Comparison of ENCODE assay signal across 8 cellular contexts in genomic region chr5:134223406-134224251, GRCh38. TPM values are rescaled to one million over a fixed set of nuclear protein-coding genes. Genes with fewer than 3 reads are reported as not detected.
DNase-seq lines count a peak whose midpoint lies in the region; ATAC-seq and TF ChIP-seq lines count a peak whose summit lies in the region.

No MANE protein-coding gene starts in this region.

- TF ChIP-seq CTCF in heart left ventricle (IDR thresholded peaks at IDR 0.05) (no peak), liver (IDR thresholded peaks at IDR 0.05; ENCODE audit: low read depth, low read length, missing input control) (no peak)

- H3K4me3 ChIP-seq in heart left ventricle (peak overlapping the region in 11 of 12 donors; percentile 64 to 100 (median 95)), adipocyte (ENCODE audit: low read length) (peak overlapping the region; percentile 94), liver (ENCODE audit: low read depth in 1 of 3, low read length in 3 of 3) (peak overlapping the region in 2 of 3 donors; percentile 96 to 98), urinary bladder (ENCODE audit: low read depth, low read length) (peak overlapping the region; percentile 23)

- in situ Hi-C loops in ACHN (cut with HindIII; ENCODE audit: low pct_ligation_motif_present, low pct_unique_long_range_greater_than_20kb, low sequenced_read_pairs) = no loop called here

- TF ChIP-seq RAD21 in liver (IDR thresholded peaks at IDR 0.05) = no peak

- H3K36me3 ChIP-seq in heart left ventricle = peaks cover 0 to 12% (median 3%) of the 10 kb centered on the region in 9 donors
- H3K36me3 ChIP-seq in adipocyte (ENCODE audit: control insufficient read depth, insufficient read depth, low read length, severe bottlenecking) = peaks cover 5% of the 10 kb centered on the region
- no peaks in the 10 kb centered on the region for H3K36me3 ChIP-seq in liver (ENCODE audit: control insufficient read depth in 4 of 4, insufficient read depth in 3 of 4, low read depth in 1 of 4, low read length in 3 of 4)
- H3K36me3 ChIP-seq in urinary bladder (ENCODE audit: insufficient read depth) = no peaks in the 10 kb centered on the region

- TF ChIP-seq POLR2A in heart left ventricle (IDR thresholded peaks at IDR 0.05) = no peak

- no peak for ATAC-seq in heart left ventricle
- ATAC-seq in Right ventricle myocardium inferior = no peak
- ATAC-seq in HG02870 (IDR thresholded peaks at IDR 0.05; ENCODE audit: unreplicated experiment) = no peak

- H3K27ac ChIP-seq in heart left ventricle (peak overlapping the region in 9 of 12 donors; percentile 99 to 100 (median 100)), liver (ENCODE audit: low read depth in 1 of 2, low read length in 2 of 2) (peak overlapping the region in 1 of 2 donors; percentile 98), urinary bladder (ENCODE audit: low read depth) (no peak overlapping the region)

- 17 to 25% (median 23%) methylated on average over 9 of the region's 9 CpGs for WGBS in heart left ventricle, 4 donors
- 49% methylated on average over 9 of the region's 9 CpGs for WGBS in liver
- 33% methylated on average over 9 of the region's 9 CpGs for WGBS in urinary bladder

- intact Hi-C loops in heart left ventricle (cut with DNase I) = loop anchor here in 2 of 10 donors (5.0 kb wide), 2 partner anchors 36 to 41 kb away; no protein-coding TSS in a partner anchor
- intact Hi-C loops in Right ventricle myocardium inferior (cut with DNase I) = no loop called here

- H3K9ac ChIP-seq in adipocyte (ENCODE audit: low read length) (peak overlapping the region; percentile 98), liver (ENCODE audit: low read depth in 1 of 2, low read length in 2 of 2) (peak overlapping the region; percentile 95 to 98)

- H3K4me1 ChIP-seq in heart left ventricle (peaks cover 8 to 82% (median 71%) of the 10 kb centered on the region in 12 donors), adipocyte (ENCODE audit: control insufficient read depth, insufficient read depth, low read length) (peaks cover 46% of the 10 kb centered on the region), liver (ENCODE audit: control insufficient read depth in 4 of 4, insufficient read depth in 4 of 4, low read length in 3 of 4) (peaks cover 7 to 50% (median 40%) of the 10 kb centered on the region in 4 donors), urinary bladder (ENCODE audit: insufficient read depth) (peaks cover 2% of the 10 kb centered on the region)

- DNase-seq in heart left ventricle (no peak), Right ventricle myocardium inferior (ENCODE audit: missing footprints) (no peak), adipocyte (ENCODE audit: low read depth) (peak; percentile 56), HuH-7 (ENCODE audit: low spot score) (no peak), ACHN (no peak)

- no peaks in the 10 kb centered on the region for H3K27me3 ChIP-seq in heart left ventricle
- no peaks in the 10 kb centered on the region for H3K27me3 ChIP-seq in adipocyte (replicated peaks; ENCODE audit: control insufficient read depth, insufficient read depth, low read length)
- no peaks in the 10 kb centered on the region for H3K27me3 ChIP-seq in liver (ENCODE audit: control insufficient read depth in 4 of 4, insufficient read depth in 4 of 4, low read length in 3 of 4)

- H3K9me3 ChIP-seq in heart left ventricle (no peaks in the 10 kb centered on the region), adipocyte (ENCODE audit: control insufficient read depth, low read length) (no peaks in the 10 kb centered on the region), liver (ENCODE audit: control insufficient read depth in 4 of 4, low read length in 3 of 4) (no peaks in the 10 kb centered on the region)

TF ChIP-seq in liver, 16 proteins besides CTCF, POLR2A, EP300 and RAD21:
- no peak for TF ChIP-seq JUND (IDR thresholded peaks at IDR 0.05)
- no peak for TF ChIP-seq ATF3 (IDR thresholded peaks at IDR 0.05)
- no peak for TF ChIP-seq ZBTB33 (IDR thresholded peaks at IDR 0.05)
- no peak for TF ChIP-seq MAX (IDR thresholded peaks at IDR 0.05)
- no peak for TF ChIP-seq FOXA2 (IDR thresholded peaks at IDR 0.05)
- no peak for TF ChIP-seq HNF4A (conservative IDR thresholded peaks at IDR 0.05)
- no peak for TF ChIP-seq RXRA (IDR thresholded peaks at IDR 0.05)
- TF ChIP-seq NR2F2 (IDR thresholded peaks at IDR 0.05) = no peak
TF ChIP-seq in liver: peak in this region for 0.

RNA-seq across cellular contexts. Expression of gene PPP2CA, which starts 2.2 kb away (rescaled TPM):
- total RNA-seq in heart left ventricle (100 to 1,000 TPM; 143 to 219 (median 180) TPM), Right ventricle myocardium inferior (149 TPM), liver (10 to 100 TPM; 45.2 to 71.6 TPM), urinary bladder (67.5 TPM)
- polyA plus RNA-seq in heart left ventricle (100 to 1,000 TPM in 1 of 2 donors, 10 to 100 TPM in 1; 59.7 to 157 TPM), liver (10 to 100 TPM; 43.3 to 64.9 TPM), urinary bladder (77.9 TPM)

RNA-seq across cellular contexts. Expression of gene SKP1, which starts 46.9 kb away (rescaled TPM):
- total RNA-seq in heart left ventricle = 100 to 1,000 TPM; 290 to 533 (median 459) TPM
- polyA plus RNA-seq in heart left ventricle = 1,000 to 10,000 TPM in 1 of 2 donors, 100 to 1,000 TPM in 1; 175 to 1,085 TPM
- 458 TPM for total RNA-seq in Right ventricle myocardium inferior
- 100 to 1,000 TPM; 129 to 207 TPM for total RNA-seq in liver
- polyA plus RNA-seq in liver = 100 to 1,000 TPM; 298 to 407 TPM
- total RNA-seq in urinary bladder = 272 TPM
- polyA plus RNA-seq in urinary bladder = 745 TPM

Comparison
In these comparisons a context has a peak if more than half of its experiments do, and no peak if none do; other contexts are left out.
1. H3K4me3 ChIP-seq: peak in every context shown above with its lines; median percentile 97 in liver; 95 in heart left ventricle; 94 in adipocyte; 23 in urinary bladder.